9 cellular contexts compared by ENCODE assay signal in genomic region chr15:92391640-92392039, GRCh38. TPM values are rescaled to one million over a fixed set of nuclear protein-coding genes. Genes with fewer than 3 reads are reported as not detected.
DNase-seq lines count a peak whose midpoint lies in the region; ATAC-seq, FAIRE-seq and TF ChIP-seq lines count a peak whose summit lies in the region.
"Had no signal": no experiment of that assay in that cellular context is flagged by ENCODE, and none has a peak within 500 bp of the region (broad histone marks: within the 10 kb centered on the region; RNA-seq: fewer than 3 reads in every experiment).

No MANE protein-coding gene starts in this region.

- H3K9me3 ChIP-seq in prostate gland = no peaks in the 10 kb centered on the region

- DNase-seq in Ammon's horn (ENCODE audit: low spot score) (peak; percentile 33), NCI-H82 (lab: John Stamatoyannopoulos, UW) (peak; percentile 81), fibroblast of villous mesenchyme (ENCODE audit: low read depth) (peak; percentile 2), prostate gland (ENCODE audit: low spot score) (no peak), GM19239 (ENCODE audit: insufficient read length, low spot score) (no peak)

- ATAC-seq in GM18868 (IDR thresholded peaks at IDR 0.05; ENCODE audit: unreplicated experiment) (peak; percentile 76), HG02840 (IDR thresholded peaks at IDR 0.05; ENCODE audit: low FRiP score, unreplicated experiment) (no peak), GM21360 (IDR thresholded peaks at IDR 0.05; ENCODE audit: unreplicated experiment) (no peak)

- H3K4me3 ChIP-seq in fibroblast of villous mesenchyme (ENCODE audit: low read depth, low read length) = no peak overlapping the region
- H3K4me3 ChIP-seq in prostate gland = no peak overlapping the region

- peaks cover 10% of the 10 kb centered on the region for H3K27me3 ChIP-seq in prostate gland (replicated peaks; ENCODE audit: insufficient read depth)

- intact Hi-C loops in prostate gland (cut with DNase I) = no loop called here

- peak; percentile 32 for TF ChIP-seq CTCF in fibroblast of villous mesenchyme (IDR thresholded peaks at IDR 0.05; ENCODE audit: insufficient read depth, low read depth, low read length)
- TF ChIP-seq CTCF in prostate gland (IDR thresholded peaks at IDR 0.05) = no peak

- no peak for FAIRE-seq in GM19239 (lab: Jason Lieb, UNC)

- H3K4me1 ChIP-seq in prostate gland (replicated peaks) = no peaks in the 10 kb centered on the region

- no peak overlapping the region for H3K27ac ChIP-seq in prostate gland

- no peaks in the 10 kb centered on the region for H3K36me3 ChIP-seq in prostate gland

- 32% methylated on average over 4 of the region's 4 CpGs for WGBS in prostate gland

- no peak for TF ChIP-seq POLR2A in prostate gland (IDR thresholded peaks at IDR 0.05)

RNA-seq across cellular contexts. Expression of gene ST8SIA2, which starts 2.0 kb away (rescaled TPM):
- total RNA-seq in fibroblast of villous mesenchyme (under 0.01 TPM in 1 of 2 replicates, not detected in the other), prostate gland (1 to 10 TPM in 1 of 2 donors, under 1 TPM in 1; 0.73 to 2.3 TPM)
- total RNA-seq: glomerular endothelial cell had no signal

Comparison
In these comparisons a context has a peak if more than half of its experiments do, and no peak if none do; other contexts are left out.
1. DNase-seq: peak in Ammon's horn (single experiment), NCI-H82 (single experiment) and fibroblast of villous mesenchyme (single experiment); none in prostate gland (single experiment) and GM19239 (single experiment).